Comparison of ENCODE assay signal across 10 cellular contexts in genomic region chr20:38270869-38271608, GRCh38. TPM values are rescaled to one million over a fixed set of nuclear protein-coding genes. Genes with fewer than 3 reads are reported as not detected.
DNase-seq lines count a peak whose midpoint lies in the region; TF ChIP-seq lines count a peak whose summit lies in the region.
"Had no signal": no experiment of that assay in that cellular context is flagged by ENCODE, and none has a peak within 500 bp of the region (broad histone marks: within the 10 kb centered on the region; RNA-seq: fewer than 3 reads in every experiment).

No MANE protein-coding gene starts in this region.

- no peaks in the 10 kb centered on the region for H3K27me3 ChIP-seq in vagina
- H3K27me3 ChIP-seq in effector memory CD4-positive, alpha-beta T cell (replicated peaks; ENCODE audit: control insufficient read depth, insufficient read depth, low read length, poor library complexity, severe bottlenecking): peaks cover 3% of the 10 kb centered on the region

- no peaks in the 10 kb centered on the region for H3K9me3 ChIP-seq in vagina
- no peaks in the 10 kb centered on the region for H3K9me3 ChIP-seq in effector memory CD4-positive, alpha-beta T cell (ENCODE audit: control insufficient read depth, low read length)

- TF ChIP-seq POLR2A in vagina (IDR thresholded peaks at IDR 0.05): no peak

- TF ChIP-seq CTCF in cardiac fibroblast (IDR thresholded peaks at IDR 0.05; ENCODE audit: low read depth, low read length) (no peak), vagina (IDR thresholded peaks at IDR 0.05) (no peak)

- DNase-seq in NCI-H2196 (lab: John Stamatoyannopoulos, UW; ENCODE audit: unreplicated experiment): peak; percentile 4
- DNase-seq in NCI-H2196 treated with DMSO at 0.1 percent for 48 hours (lab: John Stamatoyannopoulos, UW; ENCODE audit: unreplicated experiment): no peak
- DNase-seq in cardiac fibroblast (ENCODE audit: low read depth in 2 of 2): peak; percentile 97
- peak; percentile 80 for DNase-seq in kidney tubule cell (ENCODE audit: low spot score)
- no peak for DNase-seq in vagina (ENCODE audit: extremely low spot score in 2 of 2)
- DNase-seq in SIG-M5 treated with dmso at 0.1 percent for 504 hours (lab: John Stamatoyannopoulos, UW; ENCODE audit: unreplicated experiment): no peak
- DNase-seq in NCI-H2029 (lab: John Stamatoyannopoulos, UW): no peak
- no peak for DNase-seq in effector memory CD4-positive, alpha-beta T cell

- no peaks in the 10 kb centered on the region for H3K36me3 ChIP-seq in vagina
- H3K36me3 ChIP-seq in effector memory CD4-positive, alpha-beta T cell (ENCODE audit: control insufficient read depth, insufficient read depth, low read length): no peaks in the 10 kb centered on the region

- H3K27ac ChIP-seq in vagina: peak overlapping the region; percentile 68
- no peak overlapping the region for H3K27ac ChIP-seq in effector memory CD4-positive, alpha-beta T cell (ENCODE audit: insufficient read depth, low read length, poor library complexity, severe bottlenecking)

- H3K4me3 ChIP-seq in cardiac fibroblast (replicated peaks in 1 of 2; ENCODE audit: low read depth in 2 of 2, low read length in 2 of 2) (no peak overlapping the region), vagina (no peak overlapping the region)
- H3K4me3 ChIP-seq in effector memory CD4-positive, alpha-beta T cell (ENCODE audit: insufficient read depth, low read depth, low read length, poor library complexity, severe bottlenecking): no peak overlapping the region
- H3K4me3 ChIP-seq: skin epidermis had no signal

- H3K4me1 ChIP-seq in vagina: peaks cover 14% of the 10 kb centered on the region
- no peaks in the 10 kb centered on the region for H3K4me1 ChIP-seq in effector memory CD4-positive, alpha-beta T cell (ENCODE audit: control insufficient read depth, insufficient read depth, low read length, poor library complexity, severe bottlenecking)

- intact Hi-C loops in vagina (cut with DNase I): no loop called here

RNA-seq across cellular contexts. Expression of gene KIAA1755, which starts 10.5 kb away (rescaled TPM):
- total RNA-seq in vagina: 2.7 TPM
- total RNA-seq: B cell had no signal

RNA-seq across cellular contexts. Expression of gene BPI, which starts 32.9 kb away (rescaled TPM):
- total RNA-seq in vagina: not detected

Comparison
In these comparisons a context has a peak if more than half of its experiments do, and no peak if none do; other contexts are left out.
1. DNase-seq: peak in NCI-H2196 (single experiment), cardiac fibroblast (2 of 2) and kidney tubule cell (single experiment); none in NCI-H2196 treated with DMSO at 0.1 percent for 48 hours (single experiment), vagina (0 of 2), SIG-M5 treated with dmso at 0.1 percent for 504 hours (single experiment), NCI-H2029 (single experiment) and effector memory CD4-positive, alpha-beta T cell (0 of 3).